24 cellular contexts compared by ENCODE assay signal in genomic region chr3:161177996-161178395, GRCh38. TPM values are rescaled to one million over a fixed set of nuclear protein-coding genes. Genes with fewer than 3 reads are reported as not detected.
DNase-seq lines count a peak whose midpoint lies in the region; ATAC-seq and TF ChIP-seq lines count a peak whose summit lies in the region.
"Had no signal": no experiment of that assay in that cellular context is flagged by ENCODE, and none has a peak within 500 bp of the region (broad histone marks: within the 10 kb centered on the region; RNA-seq: fewer than 3 reads in every experiment).

No MANE protein-coding gene starts in this region.

- H3K9ac ChIP-seq in adipocyte (ENCODE audit: low read length) = no peak overlapping the region

- no peaks in the 10 kb centered on the region for H3K36me3 ChIP-seq in adipocyte (ENCODE audit: control insufficient read depth, insufficient read depth, low read length, severe bottlenecking)
- H3K36me3 ChIP-seq in transverse colon = no peaks in the 10 kb centered on the region
- H3K36me3 ChIP-seq: stomach, tibial artery had no signal

- H3K9me3 ChIP-seq in adipocyte (ENCODE audit: control insufficient read depth, low read length) (peaks cover 5% of the 10 kb centered on the region), transverse colon (no peaks in the 10 kb centered on the region)
- H3K9me3 ChIP-seq: body of pancreas, tibial artery had no signal

- TF ChIP-seq RAD21 in Ishikawa (IDR thresholded peaks at IDR 0.05; ENCODE audit: low read depth) = no peak

- ATAC-seq in HG03432 (IDR thresholded peaks at IDR 0.05; ENCODE audit: unreplicated experiment) (no peak), HG03159 (IDR thresholded peaks at IDR 0.05; ENCODE audit: unreplicated experiment) (no peak)
- ATAC-seq: body of pancreas; naive thymus-derived CD4-positive, alpha-beta T cell had no signal

- in situ Hi-C loops in transverse colon (cut with MboI; ENCODE audit: low pct_ligation_motif_present in 1 of 4, low pct_unique_long_range_greater_than_20kb in 1 of 4, low sequenced_read_pairs in 3 of 4) = no loop called here

- TF ChIP-seq EP300 in Ishikawa (IDR thresholded peaks at IDR 0.05; ENCODE audit: borderline replicate concordance) (no peak), transverse colon (IDR thresholded peaks at IDR 0.05; ENCODE audit: low read depth) (no peak)

- intact Hi-C loops in transverse colon (cut with DNase I; ENCODE audit: low total_unique reads) = no loop called here

- H3K4me1 ChIP-seq in adipocyte (ENCODE audit: control insufficient read depth, insufficient read depth, low read length) (peaks cover 5% of the 10 kb centered on the region), transverse colon (no peaks in the 10 kb centered on the region)
- H3K4me1 ChIP-seq: body of pancreas, stomach had no signal

- 56 to 71% methylated on average over 3 of the region's 3 CpGs for WGBS in transverse colon (ENCODE audit: low coverage in 1 of 2), 2 donors

- no peaks in the 10 kb centered on the region for H3K27me3 ChIP-seq in adipocyte (replicated peaks; ENCODE audit: control insufficient read depth, insufficient read depth, low read length)
- no peaks in the 10 kb centered on the region for H3K27me3 ChIP-seq in transverse colon
- H3K27me3 ChIP-seq: body of pancreas, stomach, tibial artery had no signal

- no peak for TF ChIP-seq POLR2A in transverse colon (IDR thresholded peaks at IDR 0.05)

- DNase-seq in NCI-H1930 (lab: John Stamatoyannopoulos, UW) (peak; percentile 14 to 37), adipocyte (ENCODE audit: low read depth) (peak; percentile 29), left kidney (ENCODE audit: low read depth, low spot score) (peak; percentile 8), transverse colon (no peak)
- DNase-seq: activated CD4-positive, alpha-beta T cell treated with anti-CD3 and anti-CD28 coated beads, Interleukin-2, amount 10 ng/mL, durations not matched to agents 7 days and 5 days; activated gamma-delta T cell; activated naive CD8-positive, alpha-beta T cell treated with anti-CD3 and anti-CD28 coated beads, Interleukin-2, amount 10 ng/mL, durations not matched to agents 7 days and 5 days; activated T-cell treated with anti-CD3 and anti-CD28 coated beads, Interleukin-2, amount 50 U/mL, for 24 hours; body of pancreas; DND-41; effector CD4-positive, alpha-beta T cell; islet precursor cell; midbrain; naive thymus-derived CD4-positive, alpha-beta T cell; NK-92 treated with Interleukin-12 subunit alpha and Interleukin-12 subunit beta, amount 100 ng/mL, for 24 hours; nucleus accumbens; Right ventricle myocardium superior; small intestine; stimulated activated CD4-positive, alpha-beta T cell treated with anti-CD3 and anti-CD28 coated beads, Interleukin-1b, Interleukin-23, amount 100 ng/mL, for 48 hours; stomach; tibial artery had no signal

- TF ChIP-seq CTCF in transverse colon (IDR thresholded peaks at IDR 0.05) = no peak

- no peak overlapping the region for H3K27ac ChIP-seq in transverse colon
- H3K27ac ChIP-seq: body of pancreas, stomach, tibial artery had no signal

- H3K4me3 ChIP-seq in adipocyte (ENCODE audit: low read length) (no peak overlapping the region), transverse colon (no peak overlapping the region)
- H3K4me3 ChIP-seq: body of pancreas, stomach, tibial artery had no signal

TF ChIP-seq in Ishikawa, 13 proteins besides CTCF, POLR2A, EP300 and RAD21:
- TF ChIP-seq CEBPB (IDR thresholded peaks at IDR 0.05) (peak; percentile 29; the same call in 1 of the 2 replicates), CREB1 (IDR thresholded peaks at IDR 0.05; ENCODE audit: low read depth) (no peak)
TF ChIP-seq in Ishikawa: peak in this region for 1.

RNA-seq across cellular contexts. Expression of gene NMD3, which starts 43.1 kb away (rescaled TPM):
- total RNA-seq in transverse colon = 10 to 100 TPM in 2 of 4 donors, 1 to 10 TPM in 2; 7.5 to 37.3 (median 21.8) TPM
